25 cellular contexts compared by ENCODE assay signal in genomic region chr6:156016186-156016976, GRCh38.
DNase-seq lines count a peak whose midpoint lies in the region; ATAC-seq, FAIRE-seq and TF ChIP-seq lines count a peak whose summit lies in the region.
"Had no signal": no experiment of that assay in that cellular context is flagged by ENCODE, and none has a peak within 500 bp of the region (broad histone marks: within the 10 kb centered on the region; RNA-seq: fewer than 3 reads in every experiment).

No MANE protein-coding gene starts in this region.

- TF ChIP-seq RAD21 in A549 (conservative IDR thresholded peaks at IDR 0.05 in 1 of 2, IDR thresholded peaks at IDR 0.05 in 1 of 2) (no peak), K562 (CRISPR knock-in tag; conservative IDR thresholded peaks at IDR 0.05 in 1 of 2, IDR thresholded peaks at IDR 0.05 in 1 of 2) (no peak)

- BruUV-seq in K562 (replicated peaks; lab: Mats Ljungman, UMichigan): no TSS peak

- H3K9ac ChIP-seq in K562 (ENCODE audit: insufficient read depth in 1 of 2, low read depth in 2 of 2, low read length in 2 of 2): no peak overlapping the region
- H3K9ac ChIP-seq: BLaER1, GM23248 had no signal

- no peak for TF ChIP-seq POLR2A in A549 (IDR thresholded peaks at IDR 0.05; ENCODE audit: low read length)
- no peak for TF ChIP-seq POLR2A in K562 (conservative IDR thresholded peaks at IDR 0.05)

- peak overlapping the region; percentile 7; the same call in 1 of the 2 replicates for H3K4me3 Mint-ChIP-seq in HFFc6
- no peak overlapping the region for H3K4me3 Mint-ChIP-seq in activated CD8-positive, alpha-beta memory T cell treated with anti-CD3 and anti-CD28 coated beads, Interleukin-2, amount 10 ng/mL, durations not matched to agents 7 days and 5 days
- no peak overlapping the region for H3K4me3 Mint-ChIP-seq in progenitor cell of endocrine pancreas (ENCODE audit: low read depth)
- H3K4me3 Mint-ChIP-seq: CD4-positive, alpha-beta T cell; H9 had no signal

- H2AFZ ChIP-seq in K562 (ENCODE audit: low read depth, low read length): no peak overlapping the region
- H2AFZ ChIP-seq: GM23248 had no signal

- ATAC-seq in A549 (no peak), K562 (no peak), HG03097 (IDR thresholded peaks at IDR 0.05; ENCODE audit: low FRiP score, unreplicated experiment) (no peak)
- no peak for ATAC-seq in activated CD8-positive, alpha-beta memory T cell treated with anti-CD3 and anti-CD28 coated beads, Interleukin-2, amount 10 ng/mL, durations not matched to agents 7 days and 5 days

- CTCF ChIA-PET in A549 (lab: Yijun Ruan, JAX): interaction anchor here (1.0 kb wide), 1 partner anchor 9 kb away, joined by 3 read pairs; no protein-coding TSS in a partner anchor
- CTCF ChIA-PET in K562 (lab: Yijun Ruan, JAX; ENCODE audit: low intra/inter-chr PET ratio): no interaction called here
- CTCF ChIA-PET in activated CD8-positive, alpha-beta memory T cell treated with anti-CD3 and anti-CD28 coated beads, Interleukin-2, amount 10 ng/mL, durations not matched to agents 7 days and 5 days (lab: Charles Lee): no interaction called here

- H3K27ac Mint-ChIP-seq in HFFc6 (peak overlapping the region; percentile 77), progenitor cell of endocrine pancreas (no peak overlapping the region)
- no peak overlapping the region for H3K27ac Mint-ChIP-seq in activated CD8-positive, alpha-beta memory T cell treated with anti-CD3 and anti-CD28 coated beads, Interleukin-2, amount 10 ng/mL, durations not matched to agents 7 days and 5 days
- H3K27ac Mint-ChIP-seq: CD4-positive, alpha-beta T cell; H9 had no signal

- DNase-seq in A549 (ENCODE audit: low read depth in 1 of 2, low spot score in 1 of 2): no peak
- DNase-seq in HFFc6: no peak
- no peak for DNase-seq in K562 (ENCODE audit: extremely low read depth in 1 of 4, low spot score in 3 of 4)
- peak; percentile 63 for DNase-seq in left kidney (ENCODE audit: low read depth, low spot score)
- no peak for DNase-seq in activated CD8-positive, alpha-beta memory T cell treated with anti-CD3 and anti-CD28 coated beads, Interleukin-2, amount 10 ng/mL, durations not matched to agents 7 days and 5 days
- DNase-seq in progenitor cell of endocrine pancreas (ENCODE audit: low spot score, unreplicated experiment): no peak
- DNase-seq in tibial artery: no peak
- DNase-seq: ACHN; CD4-positive, alpha-beta T cell; COR-L47; DMS 273 treated with DMSO at 0.1 percent for 48 hours; DMS79 treated with DMSO at 0.1 percent for 48 hours; GM23248; H9; KG1; NCI-H1105; NCI-H146; NCI-H2029; NCI-H2171; NCI-H524 treated with DMSO at 0.1 percent for 48 hours; NCI-H82; SJCRH30 had no signal

- H3K27me3 ChIP-seq in K562 (ENCODE audit: control insufficient read depth in 2 of 2, insufficient read depth in 2 of 2, low read length in 2 of 2) (no peaks in the 10 kb centered on the region), tibial artery (no peaks in the 10 kb centered on the region)
- H3K27me3 ChIP-seq: BLaER1, SJCRH30 had no signal

- H3K36me3 ChIP-seq in K562 (ENCODE audit: control insufficient read depth, insufficient read depth, low read length): no peaks in the 10 kb centered on the region
- H3K36me3 ChIP-seq in tibial artery: no peaks in the 10 kb centered on the region
- H3K36me3 ChIP-seq: BLaER1, SJCRH30 had no signal

- H3K4me2 ChIP-seq in A549 (no peak overlapping the region), K562 (ENCODE audit: insufficient read depth, low read length) (no peak overlapping the region)

- peaks cover 2% of the 10 kb centered on the region; the same call in 1 of the 2 replicates for H3K27me3 Mint-ChIP-seq in HFFc6 (ENCODE audit: insufficient read depth)
- no peaks in the 10 kb centered on the region for H3K27me3 Mint-ChIP-seq in activated CD8-positive, alpha-beta memory T cell treated with anti-CD3 and anti-CD28 coated beads, Interleukin-2, amount 10 ng/mL, durations not matched to agents 7 days and 5 days
- H3K27me3 Mint-ChIP-seq in progenitor cell of endocrine pancreas: no peaks in the 10 kb centered on the region
- H3K27me3 Mint-ChIP-seq: CD4-positive, alpha-beta T cell had no signal

- H3K36me3 Mint-ChIP-seq in HFFc6 (ENCODE audit: low read depth) (no peaks in the 10 kb centered on the region), progenitor cell of endocrine pancreas (ENCODE audit: insufficient read depth) (no peaks in the 10 kb centered on the region)
- no peaks in the 10 kb centered on the region for H3K36me3 Mint-ChIP-seq in activated CD8-positive, alpha-beta memory T cell treated with anti-CD3 and anti-CD28 coated beads, Interleukin-2, amount 10 ng/mL, durations not matched to agents 7 days and 5 days

- intact Hi-C loops in K562 (cut with micrococcal nuclease) (no loop called here), tibial artery (cut with DNase I; ENCODE audit: low total_unique reads) (no loop called here)

- no peaks in the 10 kb centered on the region for H4K20me1 ChIP-seq in K562 (replicated peaks; ENCODE audit: control insufficient read depth, insufficient read depth, low read length)
- H4K20me1 ChIP-seq: BLaER1 had no signal

- FAIRE-seq in A549 (lab: Jason Lieb, UNC) (no peak), K562 (lab: Jason Lieb, UNC) (no peak)
- FAIRE-seq: RCC 7860 had no signal

- H3K9me3 ChIP-seq in A549: no peaks in the 10 kb centered on the region
- no peaks in the 10 kb centered on the region for H3K9me3 ChIP-seq in K562 (replicated peaks; ENCODE audit: control insufficient read depth, insufficient read depth, low read depth, low read length)
- no peaks in the 10 kb centered on the region for H3K9me3 ChIP-seq in tibial artery
- H3K9me3 ChIP-seq: SJCRH30 had no signal

- H3K4me3 ChIP-seq in A549 (no peak overlapping the region), K562 (no peak overlapping the region), tibial artery (no peak overlapping the region)
- H3K4me3 ChIP-seq: BLaER1, GM23248, SJCRH30 had no signal

- H3K9me1 ChIP-seq in K562 (ENCODE audit: control insufficient read depth, insufficient read depth, low read length): no peaks in the 10 kb centered on the region

- H3K4me1 ChIP-seq in A549 (no peaks in the 10 kb centered on the region), K562 (replicated peaks in 1 of 2; ENCODE audit: control insufficient read depth in 2 of 2, insufficient read depth in 2 of 2, low read length in 2 of 2) (no peaks in the 10 kb centered on the region), tibial artery (peaks cover 0 to 55% (median 15%) of the 10 kb centered on the region in 4 donors)
- H3K4me1 ChIP-seq: SJCRH30 had no signal

- 30% methylated on average over 7 of the region's 7 CpGs for WGBS in A549 (ENCODE audit: missing lambda C conversion rate)
- 1% methylated on average over 7 of the region's 7 CpGs for WGBS in K562 (ENCODE audit: insufficient coverage, low coverage, missing lambda C conversion rate)

- in situ Hi-C loops in K562 (cut with MboI): no loop called here

- H3K9me3 Mint-ChIP-seq in HFFc6 (no peaks in the 10 kb centered on the region), progenitor cell of endocrine pancreas (ENCODE audit: low read depth) (no peaks in the 10 kb centered on the region)
- H3K9me3 Mint-ChIP-seq in activated CD8-positive, alpha-beta memory T cell treated with anti-CD3 and anti-CD28 coated beads, Interleukin-2, amount 10 ng/mL, durations not matched to agents 7 days and 5 days (ENCODE audit: low read depth): peaks cover 10% of the 10 kb centered on the region
- H3K9me3 Mint-ChIP-seq: H9 had no signal

- H3K4me1 Mint-ChIP-seq in HFFc6 (ENCODE audit: low read depth) (peaks cover 58% of the 10 kb centered on the region), progenitor cell of endocrine pancreas (ENCODE audit: low read depth) (no peaks in the 10 kb centered on the region)
- no peaks in the 10 kb centered on the region for H3K4me1 Mint-ChIP-seq in activated CD8-positive, alpha-beta memory T cell treated with anti-CD3 and anti-CD28 coated beads, Interleukin-2, amount 10 ng/mL, durations not matched to agents 7 days and 5 days
- H3K4me1 Mint-ChIP-seq: H9 had no signal

- H3K79me2 ChIP-seq in K562 (ENCODE audit: control insufficient read depth, insufficient read depth, low read length): no peaks in the 10 kb centered on the region

- TF ChIP-seq CTCF in A549 (IDR thresholded peaks at IDR 0.05): no peak
- no peak for TF ChIP-seq CTCF in HFFc6 (IDR thresholded peaks at IDR 0.05)
- no peak for TF ChIP-seq CTCF in K562 (IDR thresholded peaks at IDR 0.05 in 2 of 3, conservative IDR thresholded peaks at IDR 0.05 in 1 of 3; ENCODE audit: insufficient read depth in 2 of 3, low read depth in 1 of 3, low read length in 3 of 3)
- no peak for TF ChIP-seq CTCF in progenitor cell of endocrine pancreas (IDR thresholded peaks at IDR 0.05; ENCODE audit: unreplicated experiment)
- no peak for TF ChIP-seq CTCF in tibial artery (IDR thresholded peaks at IDR 0.05)

- H3K27ac ChIP-seq in A549 (no peak overlapping the region), K562 (ENCODE audit: extremely low read depth, low read depth, low read length) (no peak overlapping the region), tibial artery (no peak overlapping the region)
- H3K27ac ChIP-seq: BLaER1, GM23248, SJCRH30 had no signal

- POLR2A ChIA-PET in A549 (lab: Yijun Ruan, JAX) (no interaction called here), K562 (lab: Yijun Ruan, JAX) (no interaction called here)

- TF ChIP-seq EP300 in A549 (IDR thresholded peaks at IDR 0.05) (no peak), K562 (IDR thresholded peaks at IDR 0.05; ENCODE audit: low read length) (no peak)

TF ChIP-seq in A549, 52 proteins besides CTCF, POLR2A, EP300 and RAD21:
- TF ChIP-seq PHF8 (IDR thresholded peaks at IDR 0.05; ENCODE audit: borderline replicate concordance, low read depth): no peak
- peak; percentile 46 for TF ChIP-seq MAFK (IDR thresholded peaks at IDR 0.05; ENCODE audit: partially characterized antibody)

TF ChIP-seq in K562, 482 proteins besides CTCF, POLR2A, EP300 and RAD21:
- TF ChIP-seq TAF15 (IDR thresholded peaks at IDR 0.05; ENCODE audit: low read depth, low read length): no peak
- 0 out of 2 replicates have a peak, but pooled peaks have one; percentile 7 for TF ChIP-seq C11orf30 (IDR thresholded peaks at IDR 0.05; ENCODE audit: low read depth)

Comparison
In these comparisons a context has a peak if more than half of its experiments do, and no peak if none do; other contexts are left out.
1. Of the 35 proteins assayed by ChIP-seq in both K562 and A549: peak only in K562: none; only in A549: MAFK; in both: none; in neither: 34.